ENCODE assay signal across 2 cellular contexts in the genomic region with DNA sequence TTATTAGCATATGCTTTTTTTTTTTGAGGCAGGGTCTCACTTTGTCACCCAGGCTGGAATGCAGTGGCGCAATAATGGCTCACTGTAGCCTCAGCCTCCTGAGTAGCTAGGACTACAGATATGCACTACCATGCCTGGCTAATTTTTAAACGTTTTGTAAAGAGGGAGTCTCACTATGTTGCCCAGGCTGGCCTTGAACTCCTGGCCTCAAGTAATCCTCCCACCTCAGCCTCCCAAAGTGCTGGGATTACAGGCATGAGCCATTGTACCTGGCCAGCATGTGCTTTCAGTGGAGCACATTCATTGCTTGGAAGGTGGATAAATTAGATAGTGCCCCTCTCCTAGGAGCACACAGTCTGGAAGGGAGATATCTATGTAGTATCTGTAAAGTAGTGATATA.
A peak's percentile ranks its signal among the peaks of the same experiment; 100 is the strongest.
DNase-seq lines count a peak whose midpoint lies in the region; ATAC-seq, FAIRE-seq and TF ChIP-seq lines count a peak whose summit lies in the region.
"Not testable (repeated sequence)": the region's sequence is repeated elsewhere in the genome, so short reads cannot be mapped to it uniquely, and the experiment has no call there.

No MANE protein-coding gene starts in this region.

- not testable (repeated sequence) for H3K79me1 ChIP-seq in neuronal stem cell (ENCODE audit: low read depth, low read length)

- H2BK120ac ChIP-seq in neuronal stem cell (ENCODE audit: low read depth, low read length): not testable (repeated sequence)

- not testable (repeated sequence) for H3K4me1 ChIP-seq in HepG2 (ENCODE audit: insufficient read depth, low read length); neuronal stem cell (ENCODE audit: control insufficient read depth in 2 of 2, insufficient read depth in 1 of 2, low read depth in 1 of 2, low read length in 2 of 2)

- not testable (repeated sequence) for H2BK12ac ChIP-seq in neuronal stem cell (ENCODE audit: low read length)

- H3K9me3 ChIP-seq in HepG2 (ENCODE audit: low read length); neuronal stem cell (replicated peaks in 1 of 2; ENCODE audit: control insufficient read depth in 2 of 2, insufficient read depth in 1 of 2, low read depth in 1 of 2, low read length in 2 of 2): not testable (repeated sequence)

- not testable (repeated sequence) for H3K27ac ChIP-seq in HepG2 (ENCODE audit: extremely low read length, insufficient read depth, low read length); neuronal stem cell (replicated peaks; ENCODE audit: low read length)

- H2AK5ac ChIP-seq in neuronal stem cell (ENCODE audit: low read depth, low read length): not testable (repeated sequence)

- ATAC-seq in HepG2: not testable (repeated sequence)

- H3K4me3 ChIP-seq in HepG2 (replicated peaks in 1 of 3; ENCODE audit: insufficient read depth in 1 of 3, low read depth in 2 of 3, low read length in 3 of 3); neuronal stem cell (ENCODE audit: low read length in 2 of 2): not testable (repeated sequence)

- peak overlapping the region; percentile 43 for H4K8ac ChIP-seq in neuronal stem cell (ENCODE audit: low read depth, low read length)

- H3K36me3 ChIP-seq in HepG2 (replicated peaks in 1 of 2; ENCODE audit: control insufficient read depth in 1 of 2, insufficient read depth in 2 of 2, low read length in 2 of 2); neuronal stem cell (replicated peaks in 1 of 2; ENCODE audit: control insufficient read depth in 2 of 2, insufficient read depth in 2 of 2, low read length in 2 of 2): not testable (repeated sequence)

- not testable (repeated sequence) for H2BK5ac ChIP-seq in neuronal stem cell (ENCODE audit: low read length)

- CTCF ChIA-PET in HepG2 (lab: Yijun Ruan, JAX; ENCODE audit: low intra/inter-chr PET ratio, low total read pairs): not testable (repeated sequence)

- not testable (repeated sequence) for H3K9ac ChIP-seq in HepG2 (ENCODE audit: insufficient read depth, low read depth, low read length); neuronal stem cell (ENCODE audit: low read depth, low read length, poor library complexity)

- TF ChIP-seq CTCF in HepG2 (CRISPR knock-in tag; IDR thresholded peaks at IDR 0.05): not testable (repeated sequence)

- not testable (repeated sequence) for FAIRE-seq in HepG2 (lab: Jason Lieb, UNC)

- in situ Hi-C loops in HepG2 (cut with HindIII; ENCODE audit: extremely low pct_ligation_motif_present, low pct_unique_long_range_greater_than_20kb): loop anchor here (25.0 kb wide), 1 partner anchor 524 kb away; no protein-coding TSS in a partner anchor

- H3K14ac ChIP-seq in neuronal stem cell (ENCODE audit: low read length): not testable (repeated sequence)

- not testable (repeated sequence) for H3K79me2 ChIP-seq in HepG2 (ENCODE audit: insufficient read depth, low read length)

- WGBS in HepG2 (ENCODE audit: low lambda C conversion rate): 3% methylated on average over 2 of the region's 2 CpGs
- WGBS in neuronal stem cell (ENCODE audit: extremely low coverage in 2 of 2, insufficient read length in 2 of 2, insufficient replicate concordance in 1 of 2), 2 donors: no CpG with 5 or more reads among the region's 2 CpGs

- not testable (repeated sequence) for H3K4me2 ChIP-seq in HepG2 (ENCODE audit: low read depth, low read length); neuronal stem cell (ENCODE audit: insufficient read depth, low read length, poor library complexity, severe bottlenecking)

- not testable (repeated sequence) for H3K4ac ChIP-seq in neuronal stem cell (ENCODE audit: low read length)

- not testable (repeated sequence) for H4K91ac ChIP-seq in neuronal stem cell (ENCODE audit: low read depth, low read length, poor library complexity)

- not testable (repeated sequence) for TF ChIP-seq POLR2A in HepG2 (IDR thresholded peaks at IDR 0.05; ENCODE audit: insufficient read depth in 1 of 2, low read depth in 2 of 2, low read length in 2 of 2)

- not testable (repeated sequence) for H3K23ac ChIP-seq in neuronal stem cell (ENCODE audit: low read depth, low read length, poor library complexity)

- not testable (repeated sequence) for H2BK15ac ChIP-seq in neuronal stem cell (ENCODE audit: low read length)

- H3K18ac ChIP-seq in neuronal stem cell (ENCODE audit: low read length): not testable (repeated sequence)

- H3K27me3 ChIP-seq in HepG2 (ENCODE audit: control insufficient read depth in 1 of 2, insufficient read depth in 2 of 2, low read length in 2 of 2); neuronal stem cell (ENCODE audit: control insufficient read depth in 3 of 3, insufficient read depth in 3 of 3, low read depth in 1 of 3, low read length in 3 of 3): not testable (repeated sequence)

- POLR2A ChIA-PET in HepG2 (lab: Yijun Ruan, JAX): not testable (repeated sequence)

- not testable (repeated sequence) for H4K20me1 ChIP-seq in HepG2 (ENCODE audit: insufficient read depth, low read length)

- TF ChIP-seq RAD21 in HepG2 (CRISPR knock-in tag; IDR thresholded peaks at IDR 0.05): not testable (repeated sequence)

- DNase-seq in HepG2 (ENCODE audit: low spot score); neuronal stem cell (ENCODE audit: low spot score): not testable (repeated sequence)

- BruUV-seq in HepG2 (replicated peaks; lab: Mats Ljungman, UMichigan): not testable (repeated sequence)

- TF ChIP-seq EP300 in HepG2 (IDR thresholded peaks at IDR 0.05; ENCODE audit: low read depth in 2 of 2, low read length in 2 of 2); HepG2 (CRISPR knock-in tag; IDR thresholded peaks at IDR 0.05; ENCODE audit: borderline replicate concordance): not testable (repeated sequence)

- intact Hi-C loops in HepG2 (cut with micrococcal nuclease; ENCODE audit: unreplicated experiment): not testable (repeated sequence)

- not testable (repeated sequence) for H2AFZ ChIP-seq in HepG2 (ENCODE audit: low read length); neuronal stem cell (ENCODE audit: low read length)

TF ChIP-seq in HepG2, 621 proteins besides CTCF, POLR2A, EP300 and RAD21:
- TF ChIP-seq, protein P1, sequence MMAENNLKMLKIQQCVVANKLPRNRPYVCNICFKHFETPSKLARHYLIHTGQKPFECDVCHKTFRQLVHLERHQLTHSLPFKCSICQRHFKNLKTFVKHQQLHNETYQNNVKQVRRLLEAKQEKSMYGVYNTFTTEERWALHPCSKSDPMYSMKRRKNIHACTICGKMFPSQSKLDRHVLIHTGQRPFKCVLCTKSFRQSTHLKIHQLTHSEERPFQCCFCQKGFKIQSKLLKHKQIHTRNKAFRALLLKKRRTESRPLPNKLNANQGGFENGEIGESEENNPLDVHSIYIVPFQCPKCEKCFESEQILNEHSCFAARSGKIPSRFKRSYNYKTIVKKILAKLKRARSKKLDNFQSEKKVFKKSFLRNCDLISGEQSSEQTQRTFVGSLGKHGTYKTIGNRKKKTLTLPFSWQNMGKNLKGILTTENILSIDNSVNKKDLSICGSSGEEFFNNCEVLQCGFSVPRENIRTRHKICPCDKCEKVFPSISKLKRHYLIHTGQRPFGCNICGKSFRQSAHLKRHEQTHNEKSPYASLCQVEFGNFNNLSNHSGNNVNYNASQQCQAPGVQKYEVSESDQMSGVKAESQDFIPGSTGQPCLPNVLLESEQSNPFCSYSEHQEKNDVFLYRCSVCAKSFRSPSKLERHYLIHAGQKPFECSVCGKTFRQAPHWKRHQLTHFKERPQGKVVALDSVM (CRISPR knock-in tag; IDR thresholded peaks at IDR 0.05): peak; percentile 82
- peak; percentile 58 for TF ChIP-seq ZNF121 (CRISPR knock-in tag; IDR thresholded peaks at IDR 0.05)
